In the genomic region with DNA sequence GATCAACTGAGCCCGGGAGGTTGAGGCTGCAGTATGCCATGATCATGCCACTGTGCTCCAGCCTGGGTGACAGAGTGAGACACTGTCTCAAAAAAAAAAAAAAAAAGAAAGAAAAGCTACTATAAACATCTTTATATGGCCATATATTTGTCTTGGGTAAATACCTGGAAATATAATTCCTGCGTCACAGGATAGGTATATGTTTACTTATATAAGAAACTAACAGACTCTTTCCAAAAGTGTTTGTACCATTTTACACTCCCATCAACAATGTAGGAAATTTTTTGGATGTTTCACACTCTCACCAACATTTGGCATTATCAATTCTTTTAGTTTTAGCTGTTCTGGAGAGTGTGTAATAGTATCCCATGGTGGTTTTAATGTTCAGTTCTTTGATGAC, we compare ENCODE assay signal across 31 cellular contexts. TPM values are rescaled to one million over a fixed set of nuclear protein-coding genes. Genes with fewer than 3 reads are reported as not detected.
"Had no signal": no experiment of that assay in that cellular context is flagged by ENCODE, and none has a peak within 500 bp of the region (broad histone marks: within the 10 kb centered on the region; RNA-seq: fewer than 3 reads in every experiment).

No MANE protein-coding gene starts in this region.

- H3K4me3 ChIP-seq: ascending aorta, esophagus muscularis mucosa, gastrocnemius medialis, heart left ventricle had no signal

- H3K27me3 ChIP-seq: ascending aorta, brain microvascular endothelial cell, esophagus muscularis mucosa, foreskin keratinocyte, gastrocnemius medialis had no signal

- H3K36me3 ChIP-seq: ascending aorta, brain microvascular endothelial cell, esophagus muscularis mucosa, gastrocnemius medialis, heart left ventricle had no signal

- H3K9me3 ChIP-seq: ascending aorta, esophagus muscularis mucosa, gastrocnemius medialis, heart left ventricle had no signal

- DNase-seq: activated CD4-positive, alpha-beta memory T cell treated with anti-CD3 and anti-CD28 coated beads, Interleukin-2, amount 10 ng/mL, durations not matched to agents 7 days and 5 days; activated CD4-positive, alpha-beta T cell treated with anti-CD3 and anti-CD28 coated beads for 1 hour; activated CD4-positive, alpha-beta T cell treated with anti-CD3 and anti-CD28 coated beads for 4 hours; activated CD4-positive, alpha-beta T cell treated with anti-CD3 and anti-CD28 coated beads, Interleukin-2, amount 10 ng/mL, durations not matched to agents 7 days and 5 days; activated CD4-positive, alpha-beta T cell treated with anti-CD3 and anti-CD28 coated beads, Interleukin-2, amount 50 U/mL, for 4 hours; activated CD8-positive, alpha-beta memory T cell treated with anti-CD3 and anti-CD28 coated beads, Interleukin-2, amount 50 U/mL, for 48 hours; activated gamma-delta T cell; activated naive CD4-positive, alpha-beta T cell; activated naive CD4-positive, alpha-beta T cell treated with anti-CD3 and anti-CD28 coated beads, Interleukin-2, amount 10 ng/mL, durations not matched to agents 7 days and 5 days; activated naive CD8-positive, alpha-beta T cell treated with anti-CD3 and anti-CD28 coated beads, Interleukin-2, amount 10 ng/mL, durations not matched to agents 7 days and 5 days; activated T-cell treated with anti-CD3 and anti-CD28 coated beads for 4 hours; activated T-cell treated with anti-CD3 and anti-CD28 coated beads, Interleukin-2, amount 50 U/mL, for 24 hours; activated T-cell treated with anti-CD3 and anti-CD28 coated beads, Interleukin-2, amount 50 U/mL, for 72 hours; brain microvascular endothelial cell; cortex of kidney; dermis blood vessel endothelial cell; effector CD4-positive, alpha-beta T cell; effector memory CD8-positive, alpha-beta T cell; erythroblast; foreskin keratinocyte; gastrocnemius medialis; glutamatergic neuron; heart left ventricle; T-helper 2 cell had no signal

- ATAC-seq: activated naive CD4-positive, alpha-beta T cell treated with anti-CD3 and anti-CD28 coated beads, Interleukin-2, amount 50 U/mL, for 72 hours; activated T-cell treated with anti-CD3 and anti-CD28 coated beads, Interleukin-2, amount 50 U/mL, for 72 hours; effector memory CD8-positive, alpha-beta T cell; foreskin keratinocyte; gastrocnemius medialis; heart left ventricle; WTC11 had no signal

- H3K27ac ChIP-seq: ascending aorta, brain microvascular endothelial cell, esophagus muscularis mucosa, foreskin keratinocyte, gastrocnemius medialis, heart left ventricle had no signal

- H3K4me1 ChIP-seq: ascending aorta, esophagus muscularis mucosa, foreskin keratinocyte, gastrocnemius medialis, heart left ventricle had no signal

RNA-seq across cellular contexts. Expression of a gene that starts 12.8 kb away (rescaled TPM):
- total RNA-seq: bronchial epithelial cell, dermis blood vessel endothelial cell, foreskin keratinocyte, gastrocnemius medialis, WTC11 had no signal

RNA-seq across cellular contexts. Expression of a gene that starts 12.8 kb away (rescaled TPM):
- total RNA-seq: activated CD4-positive, alpha-beta memory T cell treated with anti-CD3 and anti-CD28 coated beads, Interleukin-2, amount 10 ng/mL, durations not matched to agents 7 days and 5 days; activated CD4-positive, alpha-beta T cell treated with anti-CD3 and anti-CD28 coated beads, Interleukin-2, amount 10 ng/mL, durations not matched to agents 7 days and 5 days; activated naive CD8-positive, alpha-beta T cell treated with anti-CD3 and anti-CD28 coated beads, Interleukin-2, amount 10 ng/mL, durations not matched to agents 7 days and 5 days; activated T-cell treated with anti-CD3 and anti-CD28 coated beads, Interleukin-2, amount 50 U/mL, for 72 hours; ascending aorta; bronchial epithelial cell; cardiac septum; cerebellum; dermis blood vessel endothelial cell; esophagus muscularis mucosa; foreskin keratinocyte; gastrocnemius medialis; heart left ventricle; WTC11 had no signal

RNA-seq across cellular contexts. Expression of a gene that starts 20.9 kb away (rescaled TPM):
- total RNA-seq: activated CD4-positive, alpha-beta memory T cell treated with anti-CD3 and anti-CD28 coated beads, Interleukin-2, amount 10 ng/mL, durations not matched to agents 7 days and 5 days; activated CD4-positive, alpha-beta T cell treated with anti-CD3 and anti-CD28 coated beads, Interleukin-2, amount 10 ng/mL, durations not matched to agents 7 days and 5 days; activated naive CD4-positive, alpha-beta T cell treated with anti-CD3 and anti-CD28 coated beads, Interleukin-2, amount 50 U/mL, for 72 hours; activated naive CD8-positive, alpha-beta T cell treated with anti-CD3 and anti-CD28 coated beads, Interleukin-2, amount 10 ng/mL, durations not matched to agents 7 days and 5 days; activated T-cell treated with anti-CD3 and anti-CD28 coated beads, Interleukin-2, amount 50 U/mL, for 72 hours; ascending aorta; bronchial epithelial cell; cardiac septum; cerebellum; dermis blood vessel endothelial cell; esophagus muscularis mucosa; foreskin keratinocyte; gastrocnemius medialis; heart left ventricle; WTC11 had no signal

RNA-seq across cellular contexts. Expression of a gene that starts 34.7 kb away (rescaled TPM):
- total RNA-seq: activated CD4-positive, alpha-beta memory T cell treated with anti-CD3 and anti-CD28 coated beads, Interleukin-2, amount 10 ng/mL, durations not matched to agents 7 days and 5 days; activated CD4-positive, alpha-beta T cell treated with anti-CD3 and anti-CD28 coated beads, Interleukin-2, amount 10 ng/mL, durations not matched to agents 7 days and 5 days; activated naive CD4-positive, alpha-beta T cell treated with anti-CD3 and anti-CD28 coated beads, Interleukin-2, amount 50 U/mL, for 72 hours; activated naive CD8-positive, alpha-beta T cell treated with anti-CD3 and anti-CD28 coated beads, Interleukin-2, amount 10 ng/mL, durations not matched to agents 7 days and 5 days; activated T-cell treated with anti-CD3 and anti-CD28 coated beads, Interleukin-2, amount 50 U/mL, for 72 hours; ascending aorta; bronchial epithelial cell; cardiac septum; cerebellum; dermis blood vessel endothelial cell; esophagus muscularis mucosa; foreskin keratinocyte; gastrocnemius medialis; heart left ventricle; WTC11 had no signal
